ENCODE assay signal across 8 cellular contexts in the genomic region with DNA sequence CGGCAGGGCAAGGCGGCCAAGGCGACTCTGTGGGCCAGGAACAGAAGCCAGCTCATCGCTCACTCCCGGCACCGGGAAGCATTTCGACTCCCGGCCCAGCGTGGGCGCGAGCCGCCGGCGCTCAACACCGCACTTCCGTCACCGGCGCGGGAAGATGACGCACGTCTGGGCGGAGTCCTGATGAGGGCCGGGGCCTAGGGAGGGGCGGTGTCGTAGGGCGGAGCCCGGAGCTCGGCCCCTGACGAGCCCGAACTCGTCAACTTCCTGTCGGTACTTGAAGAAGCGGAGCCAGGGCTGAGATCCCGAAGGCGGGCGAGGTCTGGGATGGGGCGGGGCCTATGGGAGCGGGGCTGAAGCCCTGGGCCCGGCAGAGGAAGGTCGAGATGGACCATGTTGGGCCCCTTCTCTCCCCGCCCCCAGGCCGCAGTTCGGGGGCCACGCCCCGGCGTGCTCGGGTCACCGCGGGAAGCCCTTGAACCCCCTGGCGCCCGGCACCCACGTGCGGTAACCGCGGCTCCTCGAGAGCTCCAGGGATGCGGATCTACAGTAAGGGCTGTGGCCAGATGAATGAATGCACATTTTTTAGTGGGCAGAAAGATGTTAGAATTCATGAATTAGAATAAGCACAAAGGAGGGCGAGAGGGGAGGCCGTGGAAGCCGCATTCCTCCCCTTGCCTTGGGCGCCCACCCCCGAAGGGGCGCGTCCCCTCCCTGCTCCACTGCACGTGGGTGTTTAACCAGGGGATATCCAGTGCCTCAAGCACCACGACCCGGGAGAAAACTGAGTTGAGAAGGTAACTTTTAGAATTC. TPM values are rescaled to one million over a fixed set of nuclear protein-coding genes. Genes with fewer than 3 reads are reported as not detected.
DNase-seq lines count a peak whose midpoint lies in the region; ATAC-seq and TF ChIP-seq lines count a peak whose summit lies in the region.

A gene with protein sequence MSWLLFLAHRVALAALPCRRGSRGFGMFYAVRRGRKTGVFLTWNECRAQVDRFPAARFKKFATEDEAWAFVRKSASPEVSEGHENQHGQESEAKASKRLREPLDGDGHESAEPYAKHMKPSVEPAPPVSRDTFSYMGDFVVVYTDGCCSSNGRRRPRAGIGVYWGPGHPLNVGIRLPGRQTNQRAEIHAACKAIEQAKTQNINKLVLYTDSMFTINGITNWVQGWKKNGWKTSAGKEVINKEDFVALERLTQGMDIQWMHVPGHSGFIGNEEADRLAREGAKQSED (minus strand): TSS at position 129 of the 810 bp plus-strand sequence. CDS start 73 bp downstream, at position 56.

- peak; percentile 96 for ATAC-seq in GM18499 (IDR thresholded peaks at IDR 0.05; ENCODE audit: insufficient read depth, unreplicated experiment)
- peak; percentile 97 for ATAC-seq in HG02943 (IDR thresholded peaks at IDR 0.05; ENCODE audit: low read depth, unreplicated experiment)
- peak; percentile 99 for ATAC-seq in left ventricle myocardium superior

- no peak for TF ChIP-seq CTCF in prostate gland (IDR thresholded peaks at IDR 0.05)

- 1% methylated on average over 57 of the region's 67 CpGs for whole genome bisulfite sequencing in prostate gland
- WGBS in urinary bladder: under 1% methylated on average over 67 of the region's 67 CpGs

- no peaks in the 10 kb centered on the region for H3K4me1 ChIP-seq in prostate gland (replicated peaks)
- H3K4me1 ChIP-seq in urinary bladder (ENCODE audit: insufficient read depth): no peaks in the 10 kb centered on the region

- H3K27ac ChIP-seq in prostate gland: peak within 1 kb of the TSS; percentile 80 to 90
- H3K27ac ChIP-seq in urinary bladder (ENCODE audit: low read depth): peak within 1 kb of the TSS; percentile 90

- peak; percentile 92 for DNase-seq in NCI-H187 treated with DMSO at 0.1 percent for 48 hours (lab: John Stamatoyannopoulos, UW)
- DNase-seq in anterior cingulate cortex (lab: John Stamatoyannopoulos, UW): peak; percentile 69 to 98 (median 94)
- DNase-seq in left ventricle myocardium superior: peak; percentile 99
- DNase-seq in prostate gland (ENCODE audit: low spot score): peak; percentile 97

- H3K9me3 ChIP-seq in prostate gland: no peaks in the 10 kb centered on the region

- no peaks in the 10 kb centered on the region for H3K36me3 ChIP-seq in prostate gland
- no peaks in the 10 kb centered on the region for H3K36me3 ChIP-seq in urinary bladder (ENCODE audit: insufficient read depth)

- peak; percentile 66 for TF ChIP-seq POLR2A in prostate gland (IDR thresholded peaks at IDR 0.05)

- intact Hi-C loops in T-helper 2 cell treated with Interferon-gamma antibody and Interleukin-4, amounts not matched to agents 100 ng/mL and 5 ng/mL, for 36 hours (cut with micrococcal nuclease): loop anchor here (1.0 to 10.0 kb wide), 6 partner anchors 17 to 334 kb away; a partner anchor contains a TSS
- intact Hi-C loops in left ventricle myocardium superior (cut with micrococcal nuclease): no loop called here
- intact Hi-C loops in prostate gland (cut with DNase I): loop anchor here (2.0 to 5.0 kb wide), 3 partner anchors 16 to 181 kb away; a partner anchor contains a TSS

- H3K4me3 ChIP-seq in prostate gland: peak within 1 kb of the TSS; percentile 94 to 99
- H3K4me3 ChIP-seq in urinary bladder (ENCODE audit: low read depth, low read length): peak within 1 kb of the TSS; percentile 93

- no peaks in the 10 kb centered on the region for H3K27me3 ChIP-seq in prostate gland (replicated peaks; ENCODE audit: insufficient read depth)

RNA-seq across cellular contexts. Expression of the gene that starts here (rescaled TPM):
- 29.3 and 29.7 TPM in 2 replicates for total RNA-seq in T-helper 2 cell treated with Interferon-gamma antibody and Interleukin-4, amounts not matched to agents 100 ng/mL and 5 ng/mL, for 36 hours
- total RNA-seq in left ventricle myocardium superior (22.9 TPM), prostate gland (10 to 100 TPM; 19.1 to 31.5 TPM), urinary bladder (18.1 TPM)
- polyA plus RNA-seq in urinary bladder: 22.2 TPM

Comparison
In these comparisons a context has a peak if more than half of its experiments do, and no peak if none do; other contexts are left out.
1. Peak in every context shown above with its lines: DNase-seq, ATAC-seq, H3K4me3 ChIP-seq and H3K27ac ChIP-seq.